ENCODE assay signal across 30 cellular contexts in the genomic region with DNA sequence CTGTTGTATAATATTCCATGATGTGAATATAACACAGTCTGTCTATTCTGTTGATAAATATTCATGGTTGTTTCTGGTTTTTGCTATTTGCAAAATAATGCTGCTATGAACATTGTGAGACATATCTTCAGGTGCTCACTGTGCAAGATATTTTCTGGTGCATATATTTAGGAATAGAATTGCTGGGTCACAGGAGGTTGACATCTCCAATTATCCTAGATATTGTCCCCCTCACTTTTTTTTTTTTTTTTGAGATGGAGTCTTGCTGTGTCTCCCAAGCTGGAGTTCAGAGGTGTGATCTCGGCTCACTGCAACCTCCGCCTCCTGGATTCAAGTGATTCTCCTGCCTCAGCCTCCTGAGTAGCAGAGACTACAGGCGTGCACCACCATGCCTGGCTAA. TPM values are rescaled to one million over a fixed set of nuclear protein-coding genes. Genes with fewer than 3 reads are reported as not detected.
"Had no signal": no experiment of that assay in that cellular context is flagged by ENCODE, and none has a peak within 500 bp of the region (broad histone marks: within the 10 kb centered on the region; RNA-seq: fewer than 3 reads in every experiment).

No MANE protein-coding gene starts in this region.

- FAIRE-seq: colon had no signal

- H3K36me3 ChIP-seq: brain microvascular endothelial cell, cardiac muscle cell, MG63 had no signal

- H3K27ac Mint-ChIP-seq: activated CD4-positive, alpha-beta memory T cell treated with anti-CD3 and anti-CD28 coated beads for 36 hours; activated CD4-positive, alpha-beta T cell treated with anti-CD3 and anti-CD28 coated beads, Interleukin-2, amount 10 ng/mL, durations not matched to agents 7 days and 5 days; activated naive CD4-positive, alpha-beta T cell treated with anti-CD3 and anti-CD28 coated beads, Interleukin-2, amount 10 ng/mL, durations not matched to agents 7 days and 5 days; activated naive CD8-positive, alpha-beta T cell treated with anti-CD3 and anti-CD28 coated beads for 36 hours; activated T-helper 2 cell treated with anti-CD3 and anti-CD28 coated beads, Interferon-gamma antibody, Interleukin-2, Interleukin-4, amounts not matched to agents 10 μg/mL and 5 μg/mL and 100 μg/mL, durations not matched to agents 14 hours and 24 hours and 36 hours; T-helper 17 cell; WTC11 had no signal

- ATAC-seq: PC-3, WTC11 had no signal

- DNase-seq: activated CD4-positive, alpha-beta memory T cell treated with anti-CD3 and anti-CD28 coated beads for 36 hours; activated CD4-positive, alpha-beta T cell treated with anti-CD3 and anti-CD28 coated beads for 1 hour; activated CD4-positive, alpha-beta T cell treated with anti-CD3 and anti-CD28 coated beads, Interleukin-2, amount 10 ng/mL, durations not matched to agents 7 days and 5 days; activated CD8-positive, alpha-beta memory T cell treated with anti-CD3 and anti-CD28 coated beads for 24 hours; activated gamma-delta T cell treated with Interleukin-2 at 50 U/mL for 16 hours; activated naive CD4-positive, alpha-beta T cell treated with anti-CD3 and anti-CD28 coated beads, Interleukin-2, amount 10 ng/mL, durations not matched to agents 7 days and 5 days; activated naive CD8-positive, alpha-beta T cell treated with anti-CD3 and anti-CD28 coated beads for 36 hours; activated T-cell treated with anti-CD3 and anti-CD28 coated beads for 4 hours; activated T-cell treated with anti-CD3 and anti-CD28 coated beads, Interleukin-2, amount 50 U/mL, for 48 hours; brain microvascular endothelial cell; MG63; NCI-H1092 treated with DMSO at 0.1 percent for 48 hours; NCI-H1417 treated with DMSO at 0.1 percent for 48 hours; NCI-H1694; NCI-H2029; NCI-H2107; NCI-H2171 treated with DMSO at 0.1 percent for 48 hours; NCI-H226; NCI-H510A; NCI-H526 treated with DMSO at 0.1 percent for 48 hours; NK-92 treated with Interleukin-12 subunit alpha and Interleukin-12 subunit beta, amount 100 ng/mL, for 24 hours; PC-3; SHP77 treated with DMSO at 0.1 percent for 48 hours; T-helper 17 cell; T-helper 9 cell had no signal

- H3K9me3 ChIP-seq: MG63 had no signal

- H3K27ac ChIP-seq: brain microvascular endothelial cell, cardiac muscle cell had no signal

- H3K9me3 Mint-ChIP-seq: activated CD4-positive, alpha-beta memory T cell treated with anti-CD3 and anti-CD28 coated beads for 36 hours; activated CD4-positive, alpha-beta T cell treated with anti-CD3 and anti-CD28 coated beads, Interleukin-2, amount 10 ng/mL, durations not matched to agents 7 days and 5 days; activated naive CD4-positive, alpha-beta T cell treated with anti-CD3 and anti-CD28 coated beads, Interleukin-2, amount 10 ng/mL, durations not matched to agents 7 days and 5 days; activated naive CD8-positive, alpha-beta T cell treated with anti-CD3 and anti-CD28 coated beads for 36 hours; activated T-helper 2 cell treated with anti-CD3 and anti-CD28 coated beads, Interferon-gamma antibody, Interleukin-2, Interleukin-4, amounts not matched to agents 10 μg/mL and 5 μg/mL and 100 μg/mL, durations not matched to agents 14 hours and 24 hours and 36 hours; WTC11 had no signal

- H3K4me1 Mint-ChIP-seq: activated CD4-positive, alpha-beta T cell treated with anti-CD3 and anti-CD28 coated beads, Interleukin-2, amount 10 ng/mL, durations not matched to agents 7 days and 5 days had no signal

- H3K36me3 Mint-ChIP-seq: activated CD4-positive, alpha-beta memory T cell treated with anti-CD3 and anti-CD28 coated beads for 36 hours; activated naive CD4-positive, alpha-beta T cell treated with anti-CD3 and anti-CD28 coated beads, Interleukin-2, amount 10 ng/mL, durations not matched to agents 7 days and 5 days; activated naive CD8-positive, alpha-beta T cell treated with anti-CD3 and anti-CD28 coated beads for 36 hours; WTC11 had no signal

- H3K27me3 ChIP-seq: brain microvascular endothelial cell, cardiac muscle cell, MG63 had no signal

- H3K4me3 ChIP-seq: cardiac muscle cell, MG63 had no signal

- H3K4me3 Mint-ChIP-seq: activated CD4-positive, alpha-beta memory T cell treated with anti-CD3 and anti-CD28 coated beads for 36 hours; activated CD4-positive, alpha-beta T cell treated with anti-CD3 and anti-CD28 coated beads, Interleukin-2, amount 10 ng/mL, durations not matched to agents 7 days and 5 days; activated naive CD4-positive, alpha-beta T cell treated with anti-CD3 and anti-CD28 coated beads, Interleukin-2, amount 10 ng/mL, durations not matched to agents 7 days and 5 days; activated naive CD8-positive, alpha-beta T cell treated with anti-CD3 and anti-CD28 coated beads for 36 hours; T-helper 17 cell; WTC11 had no signal

RNA-seq across cellular contexts. Expression of gene CRYBA1, which starts 52.0 kb away (rescaled TPM):
- total RNA-seq: activated CD4-positive, alpha-beta memory T cell treated with anti-CD3 and anti-CD28 coated beads for 36 hours; activated CD4-positive, alpha-beta T cell treated with anti-CD3 and anti-CD28 coated beads, Interleukin-2, amount 10 ng/mL, durations not matched to agents 7 days and 5 days; activated naive CD8-positive, alpha-beta T cell treated with anti-CD3 and anti-CD28 coated beads for 36 hours; activated T-helper 2 cell treated with anti-CD3 and anti-CD28 coated beads, Interferon-gamma antibody, Interleukin-2, Interleukin-4, amounts not matched to agents 10 μg/mL and 5 μg/mL and 100 μg/mL, durations not matched to agents 14 hours and 24 hours and 36 hours; cardiac muscle cell; PC-3; T-helper 17 cell; WTC11 had no signal
- polyA plus RNA-seq: adipose tissue, cardiac muscle cell had no signal
